ENCODE assay signal across 19 cellular contexts in genomic region chr3:128256131-128256530, GRCh38.
DNase-seq lines count a peak whose midpoint lies in the region; ATAC-seq and TF ChIP-seq lines count a peak whose summit lies in the region.
"Had no signal": no experiment of that assay in that cellular context is flagged by ENCODE, and none has a peak within 500 bp of the region (broad histone marks: within the 10 kb centered on the region; RNA-seq: fewer than 3 reads in every experiment).

No MANE protein-coding gene starts in this region.

- no peak for TF ChIP-seq POLR2A in right lobe of liver (IDR thresholded peaks at IDR 0.05)

- H3K4me3 ChIP-seq in adipocyte (ENCODE audit: low read length) (no peak overlapping the region), right lobe of liver (no peak overlapping the region), left lung (no peak overlapping the region)
- H3K4me3 ChIP-seq: BLaER1 treated with 17β-estradiol and CSF1 and Interleukin-3, amounts not matched to agents 10 nM and 100 nM had no signal

- no peaks in the 10 kb centered on the region for H3K27me3 ChIP-seq in adipocyte (replicated peaks; ENCODE audit: control insufficient read depth, insufficient read depth, low read length)
- H3K27me3 ChIP-seq in right lobe of liver, result no peaks in the 10 kb centered on the region
- H3K27me3 ChIP-seq in left lung, result no peaks in the 10 kb centered on the region
- H3K27me3 ChIP-seq: BE2C; BLaER1 treated with 17β-estradiol and CSF1 and Interleukin-3, amounts not matched to agents 10 nM and 100 nM had no signal

- TF ChIP-seq CTCF in nephron (IDR thresholded peaks at IDR 0.05; ENCODE audit: unreplicated experiment in 3 of 3) (no peak), osteocyte (IDR thresholded peaks at IDR 0.05) (no peak), right lobe of liver (IDR thresholded peaks at IDR 0.05) (no peak), left lung (IDR thresholded peaks at IDR 0.05) (no peak)

- H3K9me3 ChIP-seq in adipocyte (ENCODE audit: control insufficient read depth, low read length) (peaks cover 19% of the 10 kb centered on the region), right lobe of liver (peaks cover 0 to 6% (median 0%) of the 10 kb centered on the region in 4 donors), left lung (peaks cover 0 to 20% of the 10 kb centered on the region in 2 donors)
- H3K9me3 ChIP-seq: BE2C, Caco-2 had no signal

- H3K9me3 Mint-ChIP-seq in nephron (peaks cover 11% of the 10 kb centered on the region), osteocyte (ENCODE audit: unreplicated experiment) (peaks cover 11% of the 10 kb centered on the region)
- H3K9me3 Mint-ChIP-seq: CD4-positive, alpha-beta T cell had no signal

- peak; percentile 19 for DNase-seq in adipocyte (ENCODE audit: low read depth)
- peak; percentile 73 for DNase-seq in fibroblast of gingiva (ENCODE audit: low read depth)
- no peak for DNase-seq in osteocyte (ENCODE audit: extremely low spot score, unreplicated experiment)
- no peak for DNase-seq in right lobe of liver
- no peak for DNase-seq in left lung
- DNase-seq in HT-29 (ENCODE audit: low spot score), result no peak
- DNase-seq: 8988T; ACHN; BE2C; Calu3; CD4-positive, alpha-beta T cell; CD8-positive, alpha-beta T cell; DMS79 treated with DMSO at 0.1 percent for 48 hours; GF-D8 had no signal

- 94% methylated on average over 2 of the region's 2 CpGs for WGBS in right lobe of liver (ENCODE audit: insufficient coverage, low coverage, low lambda C conversion rate, missing lambda C conversion rate)

- H3K9ac ChIP-seq in adipocyte (ENCODE audit: low read length), result no peak overlapping the region
- H3K9ac ChIP-seq: BLaER1 treated with 17β-estradiol and CSF1 and Interleukin-3, amounts not matched to agents 10 nM and 100 nM had no signal

- peak overlapping the region in 2 of 3 experiments; percentile 32 to 65 for H3K27ac Mint-ChIP-seq in nephron
- H3K27ac Mint-ChIP-seq in osteocyte (ENCODE audit: unreplicated experiment), result peak overlapping the region; percentile 16
- H3K27ac Mint-ChIP-seq: CD4-positive, alpha-beta T cell; CD8-positive, alpha-beta T cell had no signal

- peaks cover 19% of the 10 kb centered on the region for H3K36me3 Mint-ChIP-seq in nephron (ENCODE audit: low read depth)
- H3K36me3 Mint-ChIP-seq in osteocyte (ENCODE audit: unreplicated experiment), result peaks cover 4% of the 10 kb centered on the region

- intact Hi-C loops in right lobe of liver (cut with DNase I) (no loop called here), left lung (cut with DNase I) (no loop called here)

- peaks cover 4% of the 10 kb centered on the region for H3K27me3 Mint-ChIP-seq in nephron (ENCODE audit: low read depth)
- H3K27me3 Mint-ChIP-seq in osteocyte (ENCODE audit: unreplicated experiment), result no peaks in the 10 kb centered on the region
- H3K27me3 Mint-ChIP-seq: CD4-positive, alpha-beta T cell had no signal

- H3K4me3 Mint-ChIP-seq in nephron (no peak overlapping the region), osteocyte (ENCODE audit: unreplicated experiment) (no peak overlapping the region)
- H3K4me3 Mint-ChIP-seq: CD4-positive, alpha-beta T cell; CD8-positive, alpha-beta T cell had no signal

- ATAC-seq in HG03095 (IDR thresholded peaks at IDR 0.05; ENCODE audit: unreplicated experiment) (no peak), right lobe of liver (no peak), left lung (no peak)
- ATAC-seq: CD8-positive, alpha-beta T cell had no signal

- H3K27ac ChIP-seq in right lobe of liver, result no peak overlapping the region
- H3K27ac ChIP-seq in left lung, result no peak overlapping the region
- H3K27ac ChIP-seq: BLaER1 treated with 17β-estradiol and CSF1 and Interleukin-3, amounts not matched to agents 10 nM and 100 nM; C4-2B had no signal

- no peaks in the 10 kb centered on the region for H3K36me3 ChIP-seq in adipocyte (ENCODE audit: control insufficient read depth, insufficient read depth, low read length, severe bottlenecking)
- no peaks in the 10 kb centered on the region for H3K36me3 ChIP-seq in right lobe of liver
- H3K36me3 ChIP-seq in left lung, result peaks cover 0 to 5% of the 10 kb centered on the region in 2 donors

- H3K4me1 ChIP-seq in adipocyte (ENCODE audit: control insufficient read depth, insufficient read depth, low read length) (peaks cover 8% of the 10 kb centered on the region), right lobe of liver (no peaks in the 10 kb centered on the region), left lung (no peaks in the 10 kb centered on the region)

- H3K4me1 Mint-ChIP-seq in nephron, result peaks cover 29% of the 10 kb centered on the region
- peaks cover 32% of the 10 kb centered on the region for H3K4me1 Mint-ChIP-seq in osteocyte (ENCODE audit: unreplicated experiment)

Comparison
In these comparisons a context has a peak if more than half of its experiments do, and no peak if none do; other contexts are left out.
1. DNase-seq: peak in adipocyte (single experiment) and fibroblast of gingiva (single experiment); none in osteocyte (single experiment), right lobe of liver (0 of 3), left lung (0 of 2) and HT-29 (single experiment).